In genomic region chr20:17314262-17314661, GRCh38 we compare ENCODE assay signal across 18 cellular contexts.
"Had no signal": no experiment of that assay in that cellular context is flagged by ENCODE, and none has a peak within 500 bp of the region (broad histone marks: within the 10 kb centered on the region; RNA-seq: fewer than 3 reads in every experiment).

No MANE protein-coding gene starts in this region.

- DNase-seq: cerebellar nuclear complex; effector memory CD8-positive, alpha-beta T cell; erythroblast; left colon; left ventricle myocardium superior; mesenchymal stem cell; naive thymus-derived CD4-positive, alpha-beta T cell; nephron progenitor cell; psoas muscle; right lobe of liver; stimulated activated CD4-positive, alpha-beta T cell treated with anti-CD3 and anti-CD28 coated beads, Interleukin-4, amount 100 ng/mL, for 24 hours; stomach; substantia nigra; transverse colon had no signal

- H3K9me3 ChIP-seq: gastroesophageal sphincter, neutrophil, psoas muscle, right lobe of liver, stomach, thoracic aorta, transverse colon had no signal

- H3K4me3 ChIP-seq: gastroesophageal sphincter, lung, psoas muscle, right lobe of liver, stomach, thoracic aorta, transverse colon had no signal

- H3K36me3 ChIP-seq: gastroesophageal sphincter, neutrophil, right lobe of liver, stomach, thoracic aorta, transverse colon had no signal

- H3K27ac ChIP-seq: gastroesophageal sphincter, neutrophil, psoas muscle, right lobe of liver, stomach, thoracic aorta, transverse colon had no signal

- H3K4me1 ChIP-seq: gastroesophageal sphincter, psoas muscle, right lobe of liver, transverse colon had no signal

- ATAC-seq: effector memory CD8-positive, alpha-beta T cell; gastroesophageal sphincter; left colon; left ventricle myocardium superior; naive thymus-derived CD4-positive, alpha-beta T cell; psoas muscle; right lobe of liver had no signal

- H3K27me3 ChIP-seq: right lobe of liver had no signal
